In genomic region chr19:18102916-18103542, GRCh38 we compare ENCODE assay signal across 1 cellular context.
TF ChIP-seq lines count a peak whose summit lies in the region.

No MANE protein-coding gene starts in this region.

TF ChIP-seq in HepG2, 621 proteins besides CTCF, POLR2A, EP300 and RAD21:
- no peak for TF ChIP-seq RXRA (CRISPR knock-in tag; IDR thresholded peaks at IDR 0.05)
- peak; percentile 62; the same call in 1 of the 2 replicates for TF ChIP-seq ZNF770 (CRISPR knock-in tag; IDR thresholded peaks at IDR 0.05)
- TF ChIP-seq MIXL1 (CRISPR knock-in tag; IDR thresholded peaks at IDR 0.05): no peak
TF ChIP-seq in HepG2: peak in this region for 1.
